In the genomic region with DNA sequence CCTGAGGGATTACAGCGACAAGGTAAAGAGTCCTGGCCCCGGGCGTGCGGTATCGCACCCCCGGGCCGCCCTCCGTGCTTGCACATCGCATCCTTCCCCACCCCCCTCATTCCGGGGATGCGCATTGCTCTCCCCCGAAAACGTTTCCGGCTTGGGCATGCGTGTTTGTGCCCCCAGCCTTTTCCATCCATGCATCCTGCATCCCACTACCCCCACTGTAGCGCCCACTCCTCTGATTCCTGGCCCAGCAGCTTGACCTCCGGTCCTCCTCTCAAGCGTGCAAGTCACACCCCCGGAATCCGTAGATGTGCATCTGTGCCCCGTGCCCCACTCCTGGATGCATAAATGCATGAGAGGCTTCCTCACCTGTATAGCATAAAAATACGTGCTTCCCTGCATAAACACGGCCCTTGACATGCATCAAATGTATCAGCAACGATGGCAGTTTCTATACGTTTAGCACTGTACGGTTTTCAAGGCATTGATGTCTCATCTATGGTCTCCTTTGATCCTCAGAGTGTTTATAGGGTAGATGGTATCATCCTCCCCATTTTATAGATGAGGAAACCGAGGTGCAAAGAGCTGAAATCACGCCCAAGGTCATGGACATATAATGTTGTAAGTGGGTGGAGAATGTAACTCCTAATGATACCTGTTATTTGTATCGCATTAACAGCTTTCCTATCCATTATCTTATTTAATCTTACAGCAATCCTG, we compare ENCODE assay signal across 1 cellular context.
TF ChIP-seq lines count a peak whose summit lies in the region.

No MANE protein-coding gene starts in this region.

TF ChIP-seq in WTC11, 78 proteins besides CTCF, POLR2A, EP300 and RAD21 (continued from another document):
- TF ChIP-seq, protein P1, sequence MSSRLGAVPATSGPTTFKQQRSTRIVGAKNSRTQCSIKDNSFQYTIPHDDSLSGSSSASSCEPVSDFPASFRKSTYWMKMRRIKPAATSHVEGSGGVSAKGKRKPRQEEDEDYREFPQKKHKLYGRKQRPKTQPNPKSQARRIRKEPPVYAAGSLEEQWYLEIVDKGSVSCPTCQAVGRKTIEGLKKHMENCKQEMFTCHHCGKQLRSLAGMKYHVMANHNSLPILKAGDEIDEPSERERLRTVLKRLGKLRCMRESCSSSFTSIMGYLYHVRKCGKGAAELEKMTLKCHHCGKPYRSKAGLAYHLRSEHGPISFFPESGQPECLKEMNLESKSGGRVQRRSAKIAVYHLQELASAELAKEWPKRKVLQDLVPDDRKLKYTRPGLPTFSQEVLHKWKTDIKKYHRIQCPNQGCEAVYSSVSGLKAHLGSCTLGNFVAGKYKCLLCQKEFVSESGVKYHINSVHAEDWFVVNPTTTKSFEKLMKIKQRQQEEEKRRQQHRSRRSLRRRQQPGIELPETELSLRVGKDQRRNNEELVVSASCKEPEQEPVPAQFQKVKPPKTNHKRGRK (CRISPR knock-in tag; IDR thresholded peaks at IDR 0.05; ENCODE audit: borderline replicate concordance): 0 out of 2 replicates have a peak, but pooled peaks have one; percentile 67
- TF ChIP-seq OVOL2 (CRISPR knock-in tag; IDR thresholded peaks at IDR 0.05; ENCODE audit: borderline replicate concordance) (no peak), ZBTB43 (CRISPR knock-in tag; IDR thresholded peaks at IDR 0.05) (peak; percentile 85), ATF3 (CRISPR knock-in tag; conservative IDR thresholded peaks at IDR 0.05) (no peak), ZNF416 (CRISPR knock-in tag; IDR thresholded peaks at IDR 0.05) (no peak), MYBL2 (CRISPR knock-in tag; IDR thresholded peaks at IDR 0.05) (no peak), TEAD1 (CRISPR knock-in tag; IDR thresholded peaks at IDR 0.05) (0 out of 2 replicates have a peak, but pooled peaks have one; percentile 9), CBFB (CRISPR knock-in tag; IDR thresholded peaks at IDR 0.05; ENCODE audit: low read depth) (no peak)
